In the genomic region with DNA sequence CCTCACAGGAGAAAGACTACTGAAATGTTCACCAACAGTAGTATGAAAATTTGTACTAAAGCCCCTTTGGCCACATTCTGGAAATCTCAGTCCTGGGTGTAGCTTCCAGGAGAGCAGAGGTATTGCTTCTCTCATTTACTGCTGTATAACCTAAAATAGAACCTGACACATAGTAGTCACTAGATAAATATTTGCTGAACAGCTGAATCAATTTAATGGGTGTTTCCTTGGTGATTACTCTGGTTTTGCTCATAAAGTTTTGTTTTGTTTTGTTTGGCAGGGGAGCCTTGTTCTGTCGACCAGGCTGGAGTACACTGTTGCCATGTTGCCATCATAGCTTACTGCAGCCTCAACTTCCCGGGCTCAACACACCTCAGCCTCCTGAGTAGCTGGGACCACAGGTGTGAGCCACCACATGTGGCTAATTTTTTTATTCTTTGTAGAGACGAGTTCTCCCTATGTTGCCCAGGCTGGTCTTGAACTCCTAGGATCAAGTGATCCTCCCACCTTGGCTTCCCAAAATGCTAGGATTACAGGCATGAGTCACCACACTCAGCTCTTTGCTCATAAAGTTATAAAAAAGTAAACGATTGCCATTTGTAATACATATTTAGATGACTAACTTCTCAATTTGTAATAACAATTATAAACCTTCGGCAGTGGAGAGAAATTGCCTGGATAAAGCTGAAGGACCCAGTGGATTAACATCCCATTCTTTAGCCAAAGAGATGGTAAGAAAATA, we compare ENCODE assay signal across 16 cellular contexts. TPM values are rescaled to one million over a fixed set of nuclear protein-coding genes. Genes with fewer than 3 reads are reported as not detected.
DNase-seq lines count a peak whose midpoint lies in the region; ATAC-seq, FAIRE-seq and TF ChIP-seq lines count a peak whose summit lies in the region.
"Had no signal": no experiment of that assay in that cellular context is flagged by ENCODE, and none has a peak within 500 bp of the region (broad histone marks: within the 10 kb centered on the region; RNA-seq: fewer than 3 reads in every experiment).

No MANE protein-coding gene starts in this region.

- TF ChIP-seq CTCF in HEK293 (tag by site-specific recombination; IDR thresholded peaks at IDR 0.05), result no peak
- no peak for TF ChIP-seq CTCF in VCaP (conservative IDR thresholded peaks at IDR 0.05)
- no peak for TF ChIP-seq CTCF in activated CD8-positive, alpha-beta T cell treated with anti-CD3 and anti-CD28 coated beads for 36 hours (IDR thresholded peaks at IDR 0.05)
- TF ChIP-seq CTCF in kidney (IDR thresholded peaks at IDR 0.05; ENCODE audit: borderline replicate concordance, extremely low read depth, insufficient read depth), result no peak

- no peaks in the 10 kb centered on the region for H3K4me1 Mint-ChIP-seq in activated CD8-positive, alpha-beta T cell treated with anti-CD3 and anti-CD28 coated beads for 36 hours (ENCODE audit: low read depth)
- H3K4me1 Mint-ChIP-seq: immature natural killer cell had no signal

- no peak overlapping the region for H2AFZ ChIP-seq in ACC112 (ENCODE audit: low read length, unreplicated experiment)

- ATAC-seq in left colon (peak; percentile 67), GM18873 (IDR thresholded peaks at IDR 0.05; ENCODE audit: low FRiP score, unreplicated experiment) (no peak)
- ATAC-seq in activated CD8-positive, alpha-beta T cell treated with anti-CD3 and anti-CD28 coated beads for 36 hours, result no peak
- ATAC-seq: K562 had no signal

- H3K4me3 Mint-ChIP-seq in activated CD8-positive, alpha-beta T cell treated with anti-CD3 and anti-CD28 coated beads for 36 hours, result no peak overlapping the region
- H3K4me3 Mint-ChIP-seq: immature natural killer cell had no signal

- H3K27ac ChIP-seq in ACC112 (ENCODE audit: low read depth, low read length), result peak overlapping the region; percentile 28; the same call in 1 of the 2 replicates
- H3K27ac ChIP-seq in HEK293 (ENCODE audit: extremely low read depth, low read depth, low read length), result no peak overlapping the region
- H3K27ac ChIP-seq in VCaP, result peak overlapping the region; percentile 73
- no peak overlapping the region for H3K27ac ChIP-seq in kidney (ENCODE audit: low read depth in 2 of 2, low read length in 2 of 2)
- H3K27ac ChIP-seq: adrenal gland, transverse colon had no signal

- no peaks in the 10 kb centered on the region for H3K36me3 Mint-ChIP-seq in activated CD8-positive, alpha-beta T cell treated with anti-CD3 and anti-CD28 coated beads for 36 hours (ENCODE audit: low read depth)
- H3K36me3 Mint-ChIP-seq: immature natural killer cell had no signal

- POLR2A ChIA-PET in HEK293 (lab: Yijun Ruan, JAX), result no interaction called here
- POLR2A ChIA-PET in activated CD8-positive, alpha-beta T cell treated with anti-CD3 and anti-CD28 coated beads for 36 hours (lab: Charles Lee), result no interaction called here

- CTCF ChIA-PET in HEK293 (lab: Yijun Ruan, JAX), result interaction anchor here (0.7 to 1.1 kb wide), 2 partner anchors 158 to 1147 kb away, joined by 3 to 4 read pairs; no protein-coding TSS in a partner anchor
- CTCF ChIA-PET in activated CD8-positive, alpha-beta T cell treated with anti-CD3 and anti-CD28 coated beads for 36 hours (lab: Charles Lee), result interaction anchor here (1.4 kb wide), 1 partner anchor 274 kb away, joined by 3 read pairs; no protein-coding TSS in a partner anchor

- H3K9me3 ChIP-seq in HEK293 (ENCODE audit: control insufficient read depth, insufficient read depth, low read depth, low read length) (no peaks in the 10 kb centered on the region), kidney (ENCODE audit: control insufficient read depth in 1 of 2, low read length in 2 of 2) (no peaks in the 10 kb centered on the region)
- H3K9me3 ChIP-seq: adrenal gland, transverse colon had no signal

- H3K4me3 ChIP-seq in ACC112 (ENCODE audit: low read depth, low read length) (no peak overlapping the region), HEK293 (ENCODE audit: low read depth, low read length) (no peak overlapping the region), kidney (ENCODE audit: low read length in 2 of 2) (no peak overlapping the region)
- H3K4me3 ChIP-seq: adrenal gland, K562, transverse colon had no signal

- intact Hi-C loops in left colon (cut with DNase I, micrococcal nuclease) (no loop called here), kidney (cut with DNase I) (no loop called here)
- intact Hi-C loops in activated CD8-positive, alpha-beta T cell treated with anti-CD3 and anti-CD28 coated beads for 36 hours (cut with micrococcal nuclease), result no loop called here

- H3K9ac ChIP-seq in kidney (ENCODE audit: low read length in 2 of 2), result no peak overlapping the region

- no peaks in the 10 kb centered on the region for H3K9me3 Mint-ChIP-seq in activated CD8-positive, alpha-beta T cell treated with anti-CD3 and anti-CD28 coated beads for 36 hours

- H3K36me3 ChIP-seq in ACC112 (ENCODE audit: insufficient read depth, low read length) (no peaks in the 10 kb centered on the region), HEK293 (ENCODE audit: control insufficient read depth in 2 of 2, insufficient read depth in 1 of 2, low read length in 2 of 2) (no peaks in the 10 kb centered on the region), kidney (ENCODE audit: control insufficient read depth in 1 of 2, insufficient read depth in 2 of 2, low read length in 2 of 2) (no peaks in the 10 kb centered on the region)
- H3K36me3 ChIP-seq: adrenal gland, transverse colon had no signal

- no peaks in the 10 kb centered on the region for H3K79me2 ChIP-seq in ACC112 (ENCODE audit: control insufficient read depth, insufficient read depth, low read length, unreplicated experiment)

- DNase-seq in left colon, result peak in 1 of 2 donors; percentile 27
- no peak for DNase-seq in activated CD8-positive, alpha-beta T cell treated with anti-CD3 and anti-CD28 coated beads for 36 hours
- no peak for DNase-seq in kidney
- DNase-seq in putamen (ENCODE audit: low spot score), result no peak
- DNase-seq: activated CD4-positive, CD25-positive, alpha-beta regulatory T cell treated with anti-CD3 and anti-CD28 coated beads, Interleukin-2, amount 50 U/mL, for 72 hours; activated T-cell treated with anti-CD3 and anti-CD28 coated beads, Interleukin-2, amount 50 U/mL, for 1 hour; adrenal gland; DMS79; immature natural killer cell; NCI-H1694 treated with DMSO at 0.1 percent for 48 hours; transverse colon had no signal

- no peaks in the 10 kb centered on the region for H3K27me3 ChIP-seq in ACC112 (ENCODE audit: insufficient read depth, low read length)
- H3K27me3 ChIP-seq: adrenal gland, transverse colon had no signal

- no peaks in the 10 kb centered on the region for H3K27me3 Mint-ChIP-seq in activated CD8-positive, alpha-beta T cell treated with anti-CD3 and anti-CD28 coated beads for 36 hours

- no peak overlapping the region for H3K27ac Mint-ChIP-seq in activated CD8-positive, alpha-beta T cell treated with anti-CD3 and anti-CD28 coated beads for 36 hours
- H3K27ac Mint-ChIP-seq: immature natural killer cell had no signal

- peaks cover 25% of the 10 kb centered on the region for H3K4me1 ChIP-seq in ACC112 (ENCODE audit: control insufficient read depth, insufficient read depth, low read length, unreplicated experiment)
- H3K4me1 ChIP-seq in HEK293 (ENCODE audit: control insufficient read depth, insufficient read depth, low read length), result peaks cover 8% of the 10 kb centered on the region
- no peaks in the 10 kb centered on the region for H3K4me1 ChIP-seq in kidney (ENCODE audit: control insufficient read depth in 1 of 2, insufficient read depth in 1 of 2, low read depth in 1 of 2, low read length in 2 of 2)
- H3K4me1 ChIP-seq: adrenal gland had no signal

- no peak for FAIRE-seq in kidney (lab: Jason Lieb, UNC)
- FAIRE-seq: K562 had no signal

TF ChIP-seq in HEK293, 187 proteins besides CTCF, POLR2A, EP300 and RAD21 (continues in another document):
- TF ChIP-seq ZBTB1 (tag by site-specific recombination; IDR thresholded peaks at IDR 0.05) (no peak), ZNF146 (tag by site-specific recombination; IDR thresholded peaks at IDR 0.05) (no peak), ZNF426 (tag by site-specific recombination; IDR thresholded peaks at IDR 0.05) (no peak), BCL11A (tag by site-specific recombination; IDR thresholded peaks at IDR 0.05; ENCODE audit: low read depth) (no peak), ZNF148 (tag by site-specific recombination; IDR thresholded peaks at IDR 0.05; ENCODE audit: borderline replicate concordance) (no peak), ZNF843 (tag by site-specific recombination; IDR thresholded peaks at IDR 0.05) (0 out of 2 replicates have a peak, but pooled peaks have one; percentile 14), ZNF24 (tag by site-specific recombination; IDR thresholded peaks at IDR 0.05) (no peak), ZNF18 (tag by site-specific recombination; IDR thresholded peaks at IDR 0.05) (no peak)

RNA-seq across cellular contexts. Expression of gene PARD3B, which starts 11.5 kb away (rescaled TPM):
- total RNA-seq in left colon (10 to 100 TPM; 28.3 to 30.5 TPM), kidney (29.6 TPM)
- total RNA-seq in activated CD8-positive, alpha-beta T cell treated with anti-CD3 and anti-CD28 coated beads for 36 hours, result under 1 TPM; 0.11 to 0.88 TPM
- 5.3 TPM for polyA plus RNA-seq in kidney (ENCODE audit: insufficient read depth, low read depth, low replicate concordance)
- polyA plus RNA-seq: immature natural killer cell had no signal

Comparison
In these comparisons a context has a peak if more than half of its experiments do, and no peak if none do; other contexts are left out.
1. H3K27ac ChIP-seq: peak in ACC112 (single experiment) and VCaP (single experiment); none in HEK293 (single experiment) and kidney (0 of 2).
2. RNA of gene PARD3B, which starts 11.5 kb away (total RNA-seq): 28.3 to 30.5 TPM in left colon and 29.6 TPM in kidney (single experiment); 0.11 to 0.88 TPM in activated CD8-positive, alpha-beta T cell treated with anti-CD3 and anti-CD28 coated beads for 36 hours; every median in the first group is over 10 times any median in the second.